In genomic region chr6:9516207-9516606, GRCh38 we compare ENCODE assay signal across 12 cellular contexts.
DNase-seq lines count a peak whose midpoint lies in the region; TF ChIP-seq lines count a peak whose summit lies in the region.
"Had no signal": no experiment of that assay in that cellular context is flagged by ENCODE, and none has a peak within 500 bp of the region (broad histone marks: within the 10 kb centered on the region; RNA-seq: fewer than 3 reads in every experiment).

No MANE protein-coding gene starts in this region.

- H3K4me3 ChIP-seq in sigmoid colon = no peak overlapping the region
- H3K4me3 ChIP-seq in BE2C (ENCODE audit: low read depth, low read length) = no peak overlapping the region

- H3K9me3 ChIP-seq in sigmoid colon = no peaks in the 10 kb centered on the region
- no peaks in the 10 kb centered on the region for H3K9me3 ChIP-seq in BE2C

- DNase-seq in AG08395 (ENCODE audit: low spot score) (peak; percentile 73), HT1080 (ENCODE audit: low read depth) (peak; percentile 79), amniotic epithelial cell (ENCODE audit: low read depth) (peak; percentile 90), iris pigment epithelial cell (ENCODE audit: low read depth) (peak; percentile 80), sigmoid colon (no peak), BE2C (no peak)
- no peak for DNase-seq in central memory CD4-positive, alpha-beta T cell
- DNase-seq in activated effector memory CD4-positive, alpha-beta T cell treated with Interleukin-2 at 50 U/mL for 16 hours = no peak
- DNase-seq: aorta; NCI-H1694; Right ventricle myocardium superior; stimulated activated CD4-positive, alpha-beta T cell treated with anti-CD3 and anti-CD28 coated beads, Interleukin-1b, Interleukin-23, amount 100 ng/mL, for 48 hours had no signal

- H3K36me3 ChIP-seq in sigmoid colon (no peaks in the 10 kb centered on the region), BE2C (no peaks in the 10 kb centered on the region)

- no peak for TF ChIP-seq POLR2A in sigmoid colon (IDR thresholded peaks at IDR 0.05)

- H3K27ac ChIP-seq in sigmoid colon = no peak overlapping the region

- TF ChIP-seq CTCF in sigmoid colon (IDR thresholded peaks at IDR 0.05) (no peak), BE2C (IDR thresholded peaks at IDR 0.05; ENCODE audit: low read depth, low read length) (no peak)

- H3K27me3 ChIP-seq in sigmoid colon = no peaks in the 10 kb centered on the region
- no peaks in the 10 kb centered on the region for H3K27me3 ChIP-seq in BE2C

- H3K4me1 ChIP-seq in sigmoid colon = peaks cover 0 to 10% (median 0%) of the 10 kb centered on the region in 4 donors
- no peaks in the 10 kb centered on the region for H3K4me1 ChIP-seq in BE2C

- no peak for TF ChIP-seq EP300 in sigmoid colon (IDR thresholded peaks at IDR 0.05)

- 30 to 50% methylated on average over 6 of the region's 6 CpGs for whole genome bisulfite sequencing in sigmoid colon, 2 donors

- intact Hi-C loops in sigmoid colon (cut with DNase I) = no loop called here

Comparison
In these comparisons a context has a peak if more than half of its experiments do, and no peak if none do; other contexts are left out.
1. DNase-seq: peak in AG08395 (single experiment), HT1080 (single experiment), amniotic epithelial cell (single experiment) and iris pigment epithelial cell (single experiment); none in sigmoid colon (single experiment), BE2C (single experiment), central memory CD4-positive, alpha-beta T cell (single experiment) and activated effector memory CD4-positive, alpha-beta T cell treated with Interleukin-2 at 50 U/mL for 16 hours (single experiment).